In the genomic region with DNA sequence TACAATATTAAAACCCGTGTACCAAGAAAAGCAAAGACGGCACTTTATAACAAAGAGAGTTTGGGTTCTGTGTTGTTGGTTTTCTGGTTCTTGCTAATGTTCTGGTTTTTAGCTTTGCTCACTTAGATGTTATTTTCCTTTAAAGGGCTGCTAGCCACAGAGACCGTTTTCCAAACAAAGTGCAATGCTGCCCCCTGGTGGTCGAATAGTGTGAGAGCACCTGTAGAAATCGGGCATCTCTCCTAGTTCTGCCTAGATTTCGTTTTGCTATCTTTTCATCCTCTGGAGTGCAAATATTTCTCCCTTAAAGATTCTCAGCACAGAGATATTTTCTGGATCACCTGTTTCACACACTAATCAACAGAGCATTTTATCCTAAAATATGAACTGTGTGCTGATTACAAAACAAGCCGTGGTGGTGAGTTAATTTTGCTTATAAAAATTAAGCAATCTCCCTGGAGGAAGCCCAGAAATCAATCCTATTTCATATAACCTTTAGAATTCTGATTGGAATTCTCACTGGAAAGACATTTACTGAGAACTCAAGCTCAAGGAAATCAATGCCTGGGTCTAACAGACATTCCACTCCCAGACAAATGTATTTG, we compare ENCODE assay signal across 8 cellular contexts.
DNase-seq lines count a peak whose midpoint lies in the region; ATAC-seq, FAIRE-seq and TF ChIP-seq lines count a peak whose summit lies in the region.

No MANE protein-coding gene starts in this region.

- TF ChIP-seq CTCF in AG10803 (conservative IDR thresholded peaks at IDR 0.05; ENCODE audit: low read length), result peak; percentile 87
- TF ChIP-seq CTCF in HepG2 (CRISPR knock-in tag; IDR thresholded peaks at IDR 0.05), result peak; percentile 83

- H3K4me3 ChIP-seq in AG10803 (ENCODE audit: low read length) (no peak overlapping the region), HepG2 (replicated peaks in 1 of 3; ENCODE audit: insufficient read depth in 1 of 3, low read depth in 2 of 3, low read length in 3 of 3) (no peak overlapping the region)

- intact Hi-C loops in HepG2 (cut with micrococcal nuclease; ENCODE audit: unreplicated experiment), result loop anchor here (1.0 to 5.0 kb wide), 8 partner anchors 104 to 948 kb away; no protein-coding TSS in a partner anchor

- H2AFZ ChIP-seq in HepG2 (ENCODE audit: low read length), result no peak overlapping the region

- H3K9ac ChIP-seq in HepG2 (ENCODE audit: insufficient read depth, low read depth, low read length), result no peak overlapping the region

- TF ChIP-seq RAD21 in HepG2 (CRISPR knock-in tag; IDR thresholded peaks at IDR 0.05), result peak; percentile 80

- in situ Hi-C loops in HepG2 (cut with HindIII; ENCODE audit: extremely low pct_ligation_motif_present, low pct_unique_long_range_greater_than_20kb), result loop anchor here (5.0 to 25.0 kb wide), 3 partner anchors 644 to 944 kb away; no protein-coding TSS in a partner anchor

- no peak overlapping the region for H3K27ac ChIP-seq in HepG2 (ENCODE audit: extremely low read length, insufficient read depth, low read length)

- DNase-seq in AG10803 (ENCODE audit: low read depth), result peak; percentile 71
- DNase-seq in NCI-H446 (lab: John Stamatoyannopoulos, UW), result peak; percentile 41 to 83
- DNase-seq in activated CD4-positive, alpha-beta T cell treated with anti-CD3 and anti-CD28 coated beads for 4 hours, result peak; percentile 60 to 63
- peak; percentile 58 for DNase-seq in HepG2 (ENCODE audit: low spot score)
- DNase-seq in stimulated activated CD4-positive, alpha-beta T cell treated with anti-CD3 and anti-CD28 coated beads, TNF-alpha, amount 100 ng/mL, for 1 hour (ENCODE audit: low read depth in 3 of 3, low spot score in 1 of 3), result peak; percentile 6 to 59 (median 34)

- TF ChIP-seq POLR2A in HepG2 (IDR thresholded peaks at IDR 0.05; ENCODE audit: insufficient read depth in 1 of 2, low read depth in 2 of 2, low read length in 2 of 2), result no peak

- TF ChIP-seq EP300 in HepG2 (IDR thresholded peaks at IDR 0.05; ENCODE audit: low read depth in 2 of 2, low read length in 2 of 2) (no peak), HepG2 (CRISPR knock-in tag; IDR thresholded peaks at IDR 0.05; ENCODE audit: borderline replicate concordance) (no peak)

- peaks cover 1 to 18% of the 10 kb centered on the region in 2 experiments; a peak in 4 of 5 replicates for H3K27me3 ChIP-seq in HepG2 (ENCODE audit: control insufficient read depth in 1 of 2, insufficient read depth in 2 of 2, low read length in 2 of 2)

- H3K4me1 ChIP-seq in HepG2 (ENCODE audit: insufficient read depth, low read length), result no peaks in the 10 kb centered on the region

- 2% methylated on average over 7 of the region's 7 CpGs for WGBS in HepG2 (ENCODE audit: low lambda C conversion rate)

- no peaks in the 10 kb centered on the region for H4K20me1 ChIP-seq in HepG2 (ENCODE audit: insufficient read depth, low read length)

- peak; percentile 18 for FAIRE-seq in colon (lab: Jason Lieb, UNC)
- FAIRE-seq in HepG2 (lab: Jason Lieb, UNC), result peak; percentile 88

- H3K36me3 ChIP-seq in HepG2 (replicated peaks in 1 of 2; ENCODE audit: control insufficient read depth in 1 of 2, insufficient read depth in 2 of 2, low read length in 2 of 2), result no peaks in the 10 kb centered on the region

- CTCF ChIA-PET in HepG2 (lab: Yijun Ruan, JAX; ENCODE audit: low intra/inter-chr PET ratio, low total read pairs), result interaction anchor here (0.6 to 2.1 kb wide), 6 partner anchors 104 to 948 kb away, joined by 3 to 15 read pairs (median 6); no protein-coding TSS in a partner anchor

- no peaks in the 10 kb centered on the region for H3K79me2 ChIP-seq in HepG2 (ENCODE audit: insufficient read depth, low read length)

- H3K4me2 ChIP-seq in HepG2 (ENCODE audit: low read depth, low read length), result no peak overlapping the region

- H3K9me3 ChIP-seq in HepG2 (ENCODE audit: low read length), result no peaks in the 10 kb centered on the region

- BruUV-seq in HepG2 (replicated peaks; lab: Mats Ljungman, UMichigan), result no TSS peak

- ATAC-seq in GM19023 (IDR thresholded peaks at IDR 0.05; ENCODE audit: unreplicated experiment) (peak; percentile 70), HG03354 (IDR thresholded peaks at IDR 0.05; ENCODE audit: poor library complexity, severe bottlenecking, unreplicated experiment) (peak; percentile 84), HepG2 (peak; percentile 90)

- POLR2A ChIA-PET in HepG2 (lab: Yijun Ruan, JAX), result no interaction called here

TF ChIP-seq in HepG2, 621 proteins besides CTCF, POLR2A, EP300 and RAD21 (continues in another document):
- TF ChIP-seq, protein P1, sequence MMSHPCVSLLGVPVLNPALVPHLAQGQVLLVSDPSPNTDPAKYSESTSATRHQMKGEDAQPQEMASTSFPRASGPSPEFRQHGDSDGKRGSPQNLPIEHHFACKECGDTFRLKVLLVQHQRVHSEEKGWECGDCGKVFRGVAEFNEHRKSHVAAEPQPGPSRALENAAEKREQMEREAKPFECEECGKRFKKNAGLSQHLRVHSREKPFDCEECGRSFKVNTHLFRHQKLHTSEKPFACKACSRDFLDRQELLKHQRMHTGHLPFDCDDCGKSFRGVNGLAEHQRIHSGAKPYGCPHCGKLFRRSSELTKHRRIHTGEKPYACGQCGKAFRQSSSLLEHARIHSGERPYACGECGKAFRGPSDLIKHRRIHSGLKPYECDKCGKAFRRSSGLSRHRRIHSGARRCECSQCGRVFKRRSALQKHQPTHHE (CRISPR knock-in tag; IDR thresholded peaks at IDR 0.05; ENCODE audit: borderline replicate concordance), result no peak
- TF ChIP-seq, protein P2, sequence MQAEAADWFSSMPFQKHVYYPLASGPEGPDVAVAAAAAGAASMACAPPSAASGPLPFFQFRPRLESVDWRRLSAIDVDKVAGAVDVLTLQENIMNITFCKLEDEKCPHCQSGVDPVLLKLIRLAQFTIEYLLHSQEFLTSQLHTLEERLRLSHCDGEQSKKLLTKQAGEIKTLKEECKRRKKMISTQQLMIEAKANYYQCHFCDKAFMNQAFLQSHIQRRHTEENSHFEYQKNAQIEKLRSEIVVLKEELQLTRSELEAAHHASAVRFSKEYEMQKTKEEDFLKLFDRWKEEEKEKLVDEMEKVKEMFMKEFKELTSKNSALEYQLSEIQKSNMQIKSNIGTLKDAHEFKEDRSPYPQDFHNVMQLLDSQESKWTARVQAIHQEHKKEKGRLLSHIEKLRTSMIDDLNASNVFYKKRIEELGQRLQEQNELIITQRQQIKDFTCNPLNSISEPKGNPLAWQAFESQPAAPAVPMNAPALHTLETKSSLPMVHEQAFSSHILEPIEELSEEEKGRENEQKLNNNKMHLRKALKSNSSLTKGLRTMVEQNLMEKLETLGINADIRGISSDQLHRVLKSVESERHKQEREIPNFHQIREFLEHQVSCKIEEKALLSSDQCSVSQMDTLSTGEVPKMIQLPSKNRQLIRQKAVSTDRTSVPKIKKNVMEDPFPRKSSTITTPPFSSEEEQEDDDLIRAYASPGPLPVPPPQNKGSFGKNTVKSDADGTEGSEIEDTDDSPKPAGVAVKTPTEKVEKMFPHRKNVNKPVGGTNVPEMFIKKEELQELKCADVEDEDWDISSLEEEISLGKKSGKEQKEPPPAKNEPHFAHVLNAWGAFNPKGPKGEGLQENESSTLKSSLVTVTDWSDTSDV (CRISPR knock-in tag; IDR thresholded peaks at IDR 0.05), result no peak
- TF ChIP-seq PCBP2 (optimal IDR thresholded peaks at IDR 0.05; ENCODE audit: low read depth, low read length, poor library complexity, severe bottlenecking), result no peak
- no peak for TF ChIP-seq IRX3 (CRISPR knock-in tag; IDR thresholded peaks at IDR 0.05; ENCODE audit: borderline replicate concordance, low read depth)
- TF ChIP-seq, protein P3, sequence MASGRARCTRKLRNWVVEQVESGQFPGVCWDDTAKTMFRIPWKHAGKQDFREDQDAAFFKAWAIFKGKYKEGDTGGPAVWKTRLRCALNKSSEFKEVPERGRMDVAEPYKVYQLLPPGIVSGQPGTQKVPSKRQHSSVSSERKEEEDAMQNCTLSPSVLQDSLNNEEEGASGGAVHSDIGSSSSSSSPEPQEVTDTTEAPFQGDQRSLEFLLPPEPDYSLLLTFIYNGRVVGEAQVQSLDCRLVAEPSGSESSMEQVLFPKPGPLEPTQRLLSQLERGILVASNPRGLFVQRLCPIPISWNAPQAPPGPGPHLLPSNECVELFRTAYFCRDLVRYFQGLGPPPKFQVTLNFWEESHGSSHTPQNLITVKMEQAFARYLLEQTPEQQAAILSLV (CRISPR knock-in tag; IDR thresholded peaks at IDR 0.05; ENCODE audit: borderline replicate concordance), result no peak
- TF ChIP-seq, protein P4, sequence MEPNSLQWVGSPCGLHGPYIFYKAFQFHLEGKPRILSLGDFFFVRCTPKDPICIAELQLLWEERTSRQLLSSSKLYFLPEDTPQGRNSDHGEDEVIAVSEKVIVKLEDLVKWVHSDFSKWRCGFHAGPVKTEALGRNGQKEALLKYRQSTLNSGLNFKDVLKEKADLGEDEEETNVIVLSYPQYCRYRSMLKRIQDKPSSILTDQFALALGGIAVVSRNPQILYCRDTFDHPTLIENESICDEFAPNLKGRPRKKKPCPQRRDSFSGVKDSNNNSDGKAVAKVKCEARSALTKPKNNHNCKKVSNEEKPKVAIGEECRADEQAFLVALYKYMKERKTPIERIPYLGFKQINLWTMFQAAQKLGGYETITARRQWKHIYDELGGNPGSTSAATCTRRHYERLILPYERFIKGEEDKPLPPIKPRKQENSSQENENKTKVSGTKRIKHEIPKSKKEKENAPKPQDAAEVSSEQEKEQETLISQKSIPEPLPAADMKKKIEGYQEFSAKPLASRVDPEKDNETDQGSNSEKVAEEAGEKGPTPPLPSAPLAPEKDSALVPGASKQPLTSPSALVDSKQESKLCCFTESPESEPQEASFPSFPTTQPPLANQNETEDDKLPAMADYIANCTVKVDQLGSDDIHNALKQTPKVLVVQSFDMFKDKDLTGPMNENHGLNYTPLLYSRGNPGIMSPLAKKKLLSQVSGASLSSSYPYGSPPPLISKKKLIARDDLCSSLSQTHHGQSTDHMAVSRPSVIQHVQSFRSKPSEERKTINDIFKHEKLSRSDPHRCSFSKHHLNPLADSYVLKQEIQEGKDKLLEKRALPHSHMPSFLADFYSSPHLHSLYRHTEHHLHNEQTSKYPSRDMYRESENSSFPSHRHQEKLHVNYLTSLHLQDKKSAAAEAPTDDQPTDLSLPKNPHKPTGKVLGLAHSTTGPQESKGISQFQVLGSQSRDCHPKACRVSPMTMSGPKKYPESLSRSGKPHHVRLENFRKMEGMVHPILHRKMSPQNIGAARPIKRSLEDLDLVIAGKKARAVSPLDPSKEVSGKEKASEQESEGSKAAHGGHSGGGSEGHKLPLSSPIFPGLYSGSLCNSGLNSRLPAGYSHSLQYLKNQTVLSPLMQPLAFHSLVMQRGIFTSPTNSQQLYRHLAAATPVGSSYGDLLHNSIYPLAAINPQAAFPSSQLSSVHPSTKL (CRISPR knock-in tag; IDR thresholded peaks at IDR 0.05), result 0 out of 2 replicates have a peak, but pooled peaks have one; percentile 20
